Comparison of ENCODE assay signal across 12 cellular contexts in genomic region chrX:43860646-43861370, GRCh38. TPM values are rescaled to one million over a fixed set of nuclear protein-coding genes. Genes with fewer than 3 reads are reported as not detected.
DNase-seq lines count a peak whose midpoint lies in the region; ATAC-seq, FAIRE-seq and TF ChIP-seq lines count a peak whose summit lies in the region.
"Had no signal": no experiment of that assay in that cellular context is flagged by ENCODE, and none has a peak within 500 bp of the region (broad histone marks: within the 10 kb centered on the region; RNA-seq: fewer than 3 reads in every experiment).

No MANE protein-coding gene starts in this region.

- H3K4me3 ChIP-seq in fibroblast of mammary gland (ENCODE audit: control insufficient read depth, low read depth, low read length): no peak overlapping the region
- H3K4me3 ChIP-seq: lung, upper lobe of right lung had no signal

- TF ChIP-seq CTCF in fibroblast of mammary gland (conservative IDR thresholded peaks at IDR 0.05; ENCODE audit: control insufficient read depth, insufficient read depth, low read depth, low read length): no peak

- FAIRE-seq in RCC 7860 (lab: Jason Lieb, UNC): no peak
- FAIRE-seq: H54 had no signal

- ATAC-seq in sciatic nerve: peak; percentile 62
- no peak for ATAC-seq in GM21515 (IDR thresholded peaks at IDR 0.05; ENCODE audit: unreplicated experiment)
- no peak for ATAC-seq in HG03175 (IDR thresholded peaks at IDR 0.05; ENCODE audit: unreplicated experiment)

- intact Hi-C loops in sciatic nerve (cut with DNase I): no loop called here

- DNase-seq in HuH-7 (ENCODE audit: low spot score) (peak; percentile 17), RCC 7860 (ENCODE audit: low spot score) (peak; percentile 23), fibroblast of mammary gland (ENCODE audit: low read depth) (peak; percentile 24), sciatic nerve (ENCODE audit: low spot score) (no peak), NCI-H526 treated with DMSO at 0.1 percent for 48 hours (lab: John Stamatoyannopoulos, UW) (no peak)
- DNase-seq: activated naive CD4-positive, alpha-beta T cell treated with anti-CD3 and anti-CD28 coated beads, Interleukin-2, amount 10 ng/mL, durations not matched to agents 7 days and 5 days; DMS79 treated with DMSO at 0.1 percent for 48 hours; upper lobe of right lung had no signal

RNA-seq across cellular contexts. Expression of gene MAOB, which starts 21.4 kb away (rescaled TPM):
- total RNA-seq in sciatic nerve: 18.9 TPM

Comparison
In these comparisons a context has a peak if more than half of its experiments do, and no peak if none do; other contexts are left out.
1. DNase-seq: peak in HuH-7 (single experiment), RCC 7860 (single experiment) and fibroblast of mammary gland (single experiment); none in sciatic nerve (single experiment) and NCI-H526 treated with DMSO at 0.1 percent for 48 hours (single experiment).